In the genomic region with DNA sequence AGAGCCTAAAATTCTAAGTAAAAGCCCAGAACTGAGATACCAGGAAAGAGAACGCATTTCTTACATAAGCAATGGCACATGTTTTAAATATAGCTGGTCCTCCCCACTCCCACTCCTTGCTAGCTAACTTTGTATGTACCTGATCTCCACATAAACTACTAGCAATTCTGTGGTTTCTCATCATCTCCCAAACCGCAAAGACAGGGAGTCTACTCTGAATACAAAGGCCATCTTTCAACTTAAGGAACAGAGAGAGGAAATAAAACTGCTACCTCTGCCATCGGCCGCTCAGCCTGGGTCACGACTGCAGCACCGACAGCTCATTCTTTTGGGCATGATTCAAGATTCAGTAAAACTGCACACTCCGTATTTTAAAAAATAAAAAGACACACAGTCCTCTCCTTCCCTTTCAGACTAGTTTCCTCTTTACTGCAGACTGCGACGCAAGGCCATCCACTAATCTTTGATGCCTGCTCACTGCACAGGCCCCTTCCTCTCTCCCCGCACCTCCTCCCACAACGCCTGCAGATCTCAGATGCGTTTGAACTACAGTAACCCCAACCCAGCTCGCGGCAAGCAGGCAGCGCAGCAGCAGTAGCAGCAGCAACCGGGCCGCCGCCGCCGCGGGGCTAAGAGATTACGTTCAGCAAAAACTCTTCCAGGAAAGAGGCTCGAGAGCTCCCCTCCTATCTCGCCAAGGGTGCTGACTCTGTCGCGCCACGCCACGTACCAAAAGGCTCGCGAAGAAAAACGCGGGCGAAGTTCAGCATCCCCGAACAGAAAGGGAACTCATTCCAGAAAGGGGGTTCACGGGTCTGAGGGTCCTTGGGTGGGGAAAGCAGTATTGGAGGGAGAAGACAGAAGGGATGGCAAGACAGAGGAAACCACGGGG, we compare ENCODE assay signal across 8 cellular contexts. TPM values are rescaled to one million over a fixed set of nuclear protein-coding genes. Genes with fewer than 3 reads are reported as not detected.
DNase-seq lines count a peak whose midpoint lies in the region; ATAC-seq and TF ChIP-seq lines count a peak whose summit lies in the region.

No MANE protein-coding gene starts in this region.

- H3K36me3 ChIP-seq in HUES6 (ENCODE audit: control insufficient read depth, insufficient read depth, low read length) (no peaks in the 10 kb centered on the region), fibroblast of lung (ENCODE audit: control insufficient read depth, insufficient read depth, low read length) (no peaks in the 10 kb centered on the region)

- H3K4me2 ChIP-seq in fibroblast of lung (ENCODE audit: extremely low read depth, insufficient read depth, low read length) = peak overlapping the region; percentile 94

- DNase-seq in DMS 273 (lab: John Stamatoyannopoulos, UW; ENCODE audit: unreplicated experiment) (peak; percentile 91), RKO (ENCODE audit: low spot score) (peak; percentile 86), fibroblast of lung (ENCODE audit: low read depth in 2 of 2) (peak; percentile 74 to 91), natural killer cell (peak; percentile 68)
- DNase-seq in activated T-helper 1 cell treated with anti-CD3 and anti-CD28 coated beads, Interleukin-2, amount 50 U/mL, for 16 hours (ENCODE audit: low read depth in 1 of 2, low spot score in 1 of 2) = peak; percentile 63 to 70
- DNase-seq in stimulated activated naive B cell treated with anti-CD40 and anti-IgM and Interleukin-4, amounts not matched to agents 10 μg/mL and 1 μg/mL and 100 μg/mL, for 72 hours = peak; percentile 55

- H3K36me3 Mint-ChIP-seq in natural killer cell = no peaks in the 10 kb centered on the region
- H3K36me3 Mint-ChIP-seq in stimulated activated naive B cell treated with anti-CD40 and anti-IgM and Interleukin-4, amounts not matched to agents 10 μg/mL and 1 μg/mL and 100 μg/mL, for 72 hours = peaks cover 11 to 20% of the 10 kb centered on the region in 2 donors

- H3K27me3 ChIP-seq in HUES6 (ENCODE audit: control insufficient read depth, insufficient read depth, low read length) (peaks cover 8% of the 10 kb centered on the region; the same call in 1 of the 2 replicates), fibroblast of lung (ENCODE audit: control insufficient read depth, insufficient read depth, low read length) (no peaks in the 10 kb centered on the region)

- H3K4me1 ChIP-seq in HUES6 (ENCODE audit: control insufficient read depth, insufficient read depth, low read length) = peaks cover 20% of the 10 kb centered on the region
- H3K4me1 ChIP-seq in fibroblast of lung (ENCODE audit: control insufficient read depth, extremely low read depth, insufficient read depth, low read length) = peaks cover 2% of the 10 kb centered on the region

- peaks cover 6 to 10% of the 10 kb centered on the region in 2 donors for H3K27me3 Mint-ChIP-seq in natural killer cell (ENCODE audit: low read depth in 2 of 2)
- no peaks in the 10 kb centered on the region for H3K27me3 Mint-ChIP-seq in stimulated activated naive B cell treated with anti-CD40 and anti-IgM and Interleukin-4, amounts not matched to agents 10 μg/mL and 1 μg/mL and 100 μg/mL, for 72 hours

- H3K4me3 Mint-ChIP-seq in natural killer cell = peak overlapping the region; percentile 99
- H3K4me3 Mint-ChIP-seq in stimulated activated naive B cell treated with anti-CD40 and anti-IgM and Interleukin-4, amounts not matched to agents 10 μg/mL and 1 μg/mL and 100 μg/mL, for 72 hours = peak overlapping the region; percentile 83 to 98

- H3K4me1 Mint-ChIP-seq in natural killer cell = peaks cover 42 to 52% of the 10 kb centered on the region in 2 donors
- peaks cover 31 to 64% of the 10 kb centered on the region in 2 donors for H3K4me1 Mint-ChIP-seq in stimulated activated naive B cell treated with anti-CD40 and anti-IgM and Interleukin-4, amounts not matched to agents 10 μg/mL and 1 μg/mL and 100 μg/mL, for 72 hours

- no peaks in the 10 kb centered on the region for H3K9me3 ChIP-seq in HUES6 (ENCODE audit: control insufficient read depth, insufficient read depth, low read depth, low read length)
- no peaks in the 10 kb centered on the region for H3K9me3 ChIP-seq in fibroblast of lung (ENCODE audit: control insufficient read depth, insufficient read depth, low read depth, low read length)

- peak overlapping the region; percentile 72 for H3K9ac ChIP-seq in HUES6 (ENCODE audit: low read length)
- H3K9ac ChIP-seq in fibroblast of lung (ENCODE audit: insufficient read depth, low read length) = peak overlapping the region; percentile 78

- peak overlapping the region; percentile 49 for H2AFZ ChIP-seq in fibroblast of lung (ENCODE audit: low read length)

- H3K27ac Mint-ChIP-seq in natural killer cell = peak overlapping the region; percentile 95 to 98
- peak overlapping the region; percentile 98 for H3K27ac Mint-ChIP-seq in stimulated activated naive B cell treated with anti-CD40 and anti-IgM and Interleukin-4, amounts not matched to agents 10 μg/mL and 1 μg/mL and 100 μg/mL, for 72 hours

- H4K20me1 ChIP-seq in fibroblast of lung (ENCODE audit: control insufficient read depth, extremely low read depth, insufficient read depth, low read length) = no peaks in the 10 kb centered on the region

- H3K4me3 ChIP-seq in HUES6 (ENCODE audit: low read depth, low read length) = peak overlapping the region; percentile 89
- peak overlapping the region; percentile 71 to 91 (median 88) for H3K4me3 ChIP-seq in fibroblast of lung (replicated peaks in 1 of 4; ENCODE audit: control extremely low read depth in 1 of 4, insufficient read depth in 1 of 4, low read depth in 3 of 4, low read length in 4 of 4)

- TF ChIP-seq CTCF in fibroblast of lung (conservative IDR thresholded peaks at IDR 0.05 in 1 of 2, IDR thresholded peaks at IDR 0.05 in 1 of 2; ENCODE audit: low read depth in 1 of 2, low read length in 2 of 2) (peak in 1 of 2 donors; percentile 3), natural killer cell (IDR thresholded peaks at IDR 0.05) (no peak)

- H3K9me3 Mint-ChIP-seq in natural killer cell = no peaks in the 10 kb centered on the region
- H3K9me3 Mint-ChIP-seq in stimulated activated naive B cell treated with anti-CD40 and anti-IgM and Interleukin-4, amounts not matched to agents 10 μg/mL and 1 μg/mL and 100 μg/mL, for 72 hours = no peaks in the 10 kb centered on the region

- no peak overlapping the region; the same call in 1 of the 2 replicates for H3K27ac ChIP-seq in HUES6 (ENCODE audit: low read depth, low read length)
- peak overlapping the region; percentile 96 for H3K27ac ChIP-seq in fibroblast of lung (ENCODE audit: insufficient read depth, low read length)

- peak; percentile 52 for ATAC-seq in GM21447 (IDR thresholded peaks at IDR 0.05; ENCODE audit: unreplicated experiment)
- peak; percentile 66 to 85 (median 72) for ATAC-seq in natural killer cell
- peak; percentile 64 to 68 for ATAC-seq in stimulated activated naive B cell treated with anti-CD40 and anti-IgM and Interleukin-4, amounts not matched to agents 10 μg/mL and 1 μg/mL and 100 μg/mL, for 72 hours (replicated peaks)

- H3K79me2 ChIP-seq in fibroblast of lung (ENCODE audit: control insufficient read depth, insufficient read depth, low read length) = peaks cover 63% of the 10 kb centered on the region

- intact Hi-C loops in natural killer cell (cut with micrococcal nuclease) = loop anchor here (2.0 kb wide), 2 partner anchors 911 to 1213 kb away; a partner anchor contains a TSS

RNA-seq across cellular contexts. Expression of a gene that starts 1.5 kb away (rescaled TPM):
- total RNA-seq in fibroblast of lung (54.2 and 57.8 TPM in 2 replicates), natural killer cell (10 to 100 TPM; 29.8 to 40.4 (median 38.4) TPM)
- polyA plus RNA-seq in fibroblast of lung = 74.7 and 75.0 TPM in 2 replicates
- 50.6 and 53.1 TPM in 2 replicates for polyA plus RNA-seq in fibroblast of lung (2012)
- polyA minus RNA-seq in fibroblast of lung (ENCODE audit: low replicate concordance) = 17.7 and 57.1 TPM in 2 replicates

RNA-seq across cellular contexts. Expression of a gene that starts 55.2 kb away (rescaled TPM):
- total RNA-seq in fibroblast of lung = 13.9 and 15.4 TPM in 2 replicates
- 30.0 and 30.4 TPM in 2 replicates for polyA plus RNA-seq in fibroblast of lung
- 23.5 and 26.2 TPM in 2 replicates for polyA plus RNA-seq in fibroblast of lung (2012)
- 0.70 TPM in 1 of 2 replicates, not detected in the other for polyA minus RNA-seq in fibroblast of lung (ENCODE audit: low replicate concordance)
- 10 to 100 TPM; 30.0 to 37.9 (median 32.1) TPM for total RNA-seq in natural killer cell
